13 cellular contexts compared by ENCODE assay signal in the genomic region with DNA sequence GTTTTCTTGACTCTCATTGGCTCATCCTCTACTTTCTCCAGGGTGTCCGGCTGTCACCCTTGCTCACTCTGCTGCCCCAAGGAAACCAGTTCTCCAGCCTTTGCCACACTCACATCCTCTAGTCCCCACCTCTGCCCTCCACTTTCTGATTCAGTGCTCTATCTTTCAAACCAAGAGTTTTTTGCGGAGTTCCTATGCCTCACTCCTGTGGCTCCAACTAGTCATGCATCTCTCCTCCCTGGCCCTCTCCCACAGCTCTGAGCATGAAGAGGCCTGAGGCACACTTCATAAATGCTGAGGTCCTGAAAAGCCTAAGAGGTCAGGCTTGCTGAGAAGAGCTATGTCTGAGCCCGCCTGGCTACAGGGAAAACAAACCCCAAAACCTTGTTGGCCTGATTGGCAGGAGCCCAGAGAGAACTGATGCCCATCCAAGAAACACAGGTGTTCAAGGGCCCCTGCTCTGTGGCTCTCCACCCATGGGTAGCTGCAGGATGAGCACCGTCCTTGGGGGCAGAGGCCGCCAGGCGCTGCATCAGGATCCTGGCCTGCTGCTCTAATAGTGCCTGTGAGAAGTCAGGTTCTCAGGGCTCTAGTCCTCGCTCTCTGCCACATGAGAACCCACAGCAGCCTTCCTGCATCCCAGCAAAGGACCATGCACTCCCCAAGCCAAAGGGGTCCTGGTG. TPM values are rescaled to one million over a fixed set of nuclear protein-coding genes. Genes with fewer than 3 reads are reported as not detected.
DNase-seq lines count a peak whose midpoint lies in the region; ATAC-seq and TF ChIP-seq lines count a peak whose summit lies in the region.
"Had no signal": no experiment of that assay in that cellular context is flagged by ENCODE, and none has a peak within 500 bp of the region (broad histone marks: within the 10 kb centered on the region; RNA-seq: fewer than 3 reads in every experiment).

No MANE protein-coding gene starts in this region.

- H3K9me2 ChIP-seq in PC-3 (replicated peaks; ENCODE audit: low read length), result no peaks in the 10 kb centered on the region

- POLR2A ChIA-PET in PC-3 (lab: Charles Lee; ENCODE audit: unreplicated experiment), result no interaction called here

- H3K36me3 ChIP-seq in PC-3 (ENCODE audit: low read depth, low read length), result no peaks in the 10 kb centered on the region
- H3K36me3 ChIP-seq in left lung, result no peaks in the 10 kb centered on the region
- no peaks in the 10 kb centered on the region for H3K36me3 ChIP-seq in stomach smooth muscle (ENCODE audit: control insufficient read depth in 2 of 2, insufficient read depth in 2 of 2, low read length in 2 of 2)

- H3K9ac ChIP-seq in PC-3 (ENCODE audit: low read length) (no peak overlapping the region), stomach smooth muscle (ENCODE audit: low read length in 2 of 2) (peak overlapping the region; percentile 42 to 48)

- H2AFZ ChIP-seq in PC-3 (ENCODE audit: low read length), result no peak overlapping the region

- H3K27ac ChIP-seq in PC-3 (ENCODE audit: low read length) (peak overlapping the region; percentile 32), left lung (no peak overlapping the region), stomach smooth muscle (ENCODE audit: low read length) (peak overlapping the region; percentile 92)

- no peak overlapping the region for H3K4me3 Mint-ChIP-seq in progenitor cell of endocrine pancreas (ENCODE audit: low read depth)
- H3K4me3 Mint-ChIP-seq: activated T-cell treated with anti-CD3 and anti-CD28 coated beads, Interleukin-2, amount 50 U/mL, for 24 hours had no signal

- intact Hi-C loops in PC-3 (cut with micrococcal nuclease) (no loop called here), left lung (cut with DNase I) (no loop called here)

- TF ChIP-seq CTCF in PC-3 (conservative IDR thresholded peaks at IDR 0.05; ENCODE audit: low read depth, low read length) (no peak), cardiac fibroblast (IDR thresholded peaks at IDR 0.05; ENCODE audit: low read depth, low read length) (no peak), left lung (IDR thresholded peaks at IDR 0.05) (no peak), progenitor cell of endocrine pancreas (IDR thresholded peaks at IDR 0.05; ENCODE audit: unreplicated experiment) (no peak)

- DNase-seq in PC-3, result peak; percentile 54
- DNase-seq in cardiac fibroblast (ENCODE audit: low read depth in 2 of 2), result peak; percentile 37 to 58
- DNase-seq in left lung, result peak; percentile 28 to 61
- DNase-seq in NCI-H2171 treated with DMSO at 0.1 percent for 48 hours (lab: John Stamatoyannopoulos, UW), result no peak
- no peak for DNase-seq in progenitor cell of endocrine pancreas (ENCODE audit: low spot score, unreplicated experiment)
- no peak for DNase-seq in activated T-cell treated with anti-CD3 and anti-CD28 coated beads, Interleukin-2, amount 50 U/mL, for 1 hour
- no peak for DNase-seq in stimulated activated CD4-positive, alpha-beta T cell treated with anti-CD3 and anti-CD28 coated beads, Interleukin-12 subunit alpha, Interleukin-12 subunit beta, amount 100 ng/mL, for 4 hours
- DNase-seq: activated T-cell treated with anti-CD3 and anti-CD28 coated beads, Interleukin-2, amount 50 U/mL, for 24 hours; effector CD4-positive, alpha-beta T cell; NCI-H1048; stimulated activated CD4-positive, alpha-beta T cell treated with anti-CD3 and anti-CD28 coated beads, Interleukin-1b, Interleukin-23, amount 100 ng/mL, for 48 hours had no signal

- peaks cover 17% of the 10 kb centered on the region for H3K4me1 ChIP-seq in PC-3 (ENCODE audit: insufficient read depth, low read length)
- peaks cover 14 to 50% of the 10 kb centered on the region in 2 donors for H3K4me1 ChIP-seq in left lung
- H3K4me1 ChIP-seq in stomach smooth muscle (ENCODE audit: control insufficient read depth, insufficient read depth, low read length), result peaks cover 66% of the 10 kb centered on the region

- no peaks in the 10 kb centered on the region for H3K27me3 Mint-ChIP-seq in progenitor cell of endocrine pancreas
- H3K27me3 Mint-ChIP-seq: activated T-cell treated with anti-CD3 and anti-CD28 coated beads, Interleukin-2, amount 50 U/mL, for 24 hours had no signal

- H3K27me3 ChIP-seq in PC-3 (ENCODE audit: low read length) (no peaks in the 10 kb centered on the region), left lung (no peaks in the 10 kb centered on the region), stomach smooth muscle (ENCODE audit: control insufficient read depth in 1 of 2, insufficient read depth in 2 of 2, low read length in 2 of 2) (no peaks in the 10 kb centered on the region)

- peaks cover 7% of the 10 kb centered on the region for H3K4me1 Mint-ChIP-seq in progenitor cell of endocrine pancreas (ENCODE audit: low read depth)

- H3K9me3 ChIP-seq in PC-3 (ENCODE audit: low read length) (no peaks in the 10 kb centered on the region), left lung (peaks cover 0 to 4% of the 10 kb centered on the region in 2 donors), stomach smooth muscle (ENCODE audit: control insufficient read depth in 2 of 2, low read length in 2 of 2) (no peaks in the 10 kb centered on the region)

- no TSS peak for BruUV-seq in PC-3 (replicated peaks; lab: Mats Ljungman, UMichigan)

- ATAC-seq in PC-3 (no peak; the same call in 1 of the 2 replicates), left lung (no peak)

- H3F3A ChIP-seq in PC-3 (ENCODE audit: low read length, unreplicated experiment), result no peaks in the 10 kb centered on the region

- H3K4me2 ChIP-seq in PC-3 (ENCODE audit: low read length), result no peak overlapping the region; the same call in 1 of the 2 replicates

- H4K20me1 ChIP-seq in PC-3 (ENCODE audit: low read length), result no peaks in the 10 kb centered on the region

- H3K79me2 ChIP-seq in PC-3 (ENCODE audit: low read length), result no peaks in the 10 kb centered on the region

- H3K27ac Mint-ChIP-seq in progenitor cell of endocrine pancreas, result no peak overlapping the region
- H3K27ac Mint-ChIP-seq: activated T-cell treated with anti-CD3 and anti-CD28 coated beads, Interleukin-2, amount 50 U/mL, for 24 hours had no signal

- peaks cover 1% of the 10 kb centered on the region for H3K36me3 Mint-ChIP-seq in progenitor cell of endocrine pancreas (ENCODE audit: insufficient read depth)

- CTCF ChIA-PET in PC-3 (lab: Charles Lee), result interaction anchor here (0.7 kb wide), 1 partner anchor 188 kb away, joined by 3 read pairs; no protein-coding TSS in a partner anchor

- peaks cover 4% of the 10 kb centered on the region for H3K9me3 Mint-ChIP-seq in progenitor cell of endocrine pancreas (ENCODE audit: low read depth)

- H3K4me3 ChIP-seq in PC-3 (ENCODE audit: low read length) (no peak overlapping the region), cardiac fibroblast (replicated peaks in 1 of 2; ENCODE audit: low read depth in 2 of 2, low read length in 2 of 2) (no peak overlapping the region), left lung (no peak overlapping the region), stomach smooth muscle (ENCODE audit: low read length in 2 of 2) (peak overlapping the region in 1 of 2 donors; percentile 22)

RNA-seq across cellular contexts. Expression of gene HS1BP3, which starts 42.1 kb away (rescaled TPM):
- 17.8 and 19.6 TPM in 2 replicates for total RNA-seq in PC-3 (2014; rRNA removed)
- total RNA-seq in left lung, result 10 to 100 TPM; 36.1 to 39.7 TPM
- total RNA-seq in progenitor cell of endocrine pancreas, result 15.9 and 16.5 TPM in 2 replicates

RNA-seq across cellular contexts. Expression of gene GDF7, which starts 58.1 kb away (rescaled TPM):
- total RNA-seq in PC-3 (2014; rRNA removed) (0.04 TPM in 1 of 2 replicates, not detected in the other), left lung (under 1 TPM; 0.15 to 0.37 TPM), progenitor cell of endocrine pancreas (0.16 and 0.17 TPM in 2 replicates)
- total RNA-seq: T-helper 1 cell treated with Interleukin-12 subunit alpha and Interleukin-12 subunit beta and Interleukin-4 antibody, amounts not matched to agents 30 ng/mL and 1 ng/mL, for 36 hours had no signal

Comparison
In these comparisons a context has a peak if more than half of its experiments do, and no peak if none do; other contexts are left out.
1. DNase-seq: peak in PC-3 (single experiment), cardiac fibroblast (2 of 2) and left lung (2 of 2); none in NCI-H2171 treated with DMSO at 0.1 percent for 48 hours (single experiment), progenitor cell of endocrine pancreas (single experiment), activated T-cell treated with anti-CD3 and anti-CD28 coated beads, Interleukin-2, amount 50 U/mL, for 1 hour (single experiment) and stimulated activated CD4-positive, alpha-beta T cell treated with anti-CD3 and anti-CD28 coated beads, Interleukin-12 subunit alpha, Interleukin-12 subunit beta, amount 100 ng/mL, for 4 hours (single experiment).
2. H3K27ac ChIP-seq: peak in PC-3 (single experiment) and stomach smooth muscle (single experiment); none in left lung (0 of 2).